ENCODE assay signal across 26 cellular contexts in genomic region chr12:5173511-5174011, GRCh38.
DNase-seq lines count a peak whose midpoint lies in the region; ATAC-seq, FAIRE-seq and TF ChIP-seq lines count a peak whose summit lies in the region.
"Had no signal": no experiment of that assay in that cellular context is flagged by ENCODE, and none has a peak within 500 bp of the region (broad histone marks: within the 10 kb centered on the region; RNA-seq: fewer than 3 reads in every experiment).

No MANE protein-coding gene starts in this region.

- TF ChIP-seq POLR2A in right lobe of liver (IDR thresholded peaks at IDR 0.05) (no peak), HepG2 (IDR thresholded peaks at IDR 0.05; ENCODE audit: insufficient read depth in 1 of 2, low read depth in 2 of 2, low read length in 2 of 2) (no peak)

- H3K27ac ChIP-seq in right lobe of liver = no peak overlapping the region
- no peak overlapping the region for H3K27ac ChIP-seq in HepG2 (ENCODE audit: extremely low read length, insufficient read depth, low read length)
- no peak overlapping the region for H3K27ac ChIP-seq in astrocyte (ENCODE audit: low read depth, low read length)
- H3K27ac ChIP-seq in coronary artery = peak overlapping the region in 1 of 2 donors; percentile 52
- H3K27ac ChIP-seq: C4-2B, left ventricle myocardium inferior, upper lobe of right lung had no signal

- H3K4me1 Mint-ChIP-seq in astrocyte (ENCODE audit: low read depth, unreplicated experiment) = peaks cover 18% of the 10 kb centered on the region
- H3K4me1 Mint-ChIP-seq: naive thymus-derived CD8-positive, alpha-beta T cell; stimulated activated effector memory CD8-positive, alpha-beta T cell treated with anti-CD3 and anti-CD28 coated beads, Interleukin-12 subunit alpha, Interleukin-12 subunit beta, amount 100 ng/mL, for 72 hours had no signal

- no peaks in the 10 kb centered on the region for H3K9me3 ChIP-seq in right lobe of liver
- no peaks in the 10 kb centered on the region for H3K9me3 ChIP-seq in HepG2 (ENCODE audit: low read length)
- no peaks in the 10 kb centered on the region for H3K9me3 ChIP-seq in astrocyte (ENCODE audit: insufficient read depth, low read depth, low read length)
- H3K9me3 ChIP-seq: left ventricle myocardium inferior, upper lobe of right lung had no signal

- WGBS in right lobe of liver (ENCODE audit: insufficient coverage, low coverage, low lambda C conversion rate, missing lambda C conversion rate) = 56% methylated on average over 6 of the region's 10 CpGs
- WGBS in HepG2 (ENCODE audit: low lambda C conversion rate) = 23% methylated on average over 9 of the region's 10 CpGs

- no peak for TF ChIP-seq RAD21 in HepG2 (CRISPR knock-in tag; IDR thresholded peaks at IDR 0.05)

- BruUV-seq in HepG2 (replicated peaks; lab: Mats Ljungman, UMichigan) = no TSS peak

- H3K27me3 ChIP-seq in right lobe of liver (no peaks in the 10 kb centered on the region), HepG2 (ENCODE audit: control insufficient read depth in 1 of 2, insufficient read depth in 2 of 2, low read length in 2 of 2) (peaks cover 0 to 2% of the 10 kb centered on the region in 2 experiments; a peak in 1 of 5 replicates), astrocyte (ENCODE audit: insufficient read depth, low read length) (no peaks in the 10 kb centered on the region)

- TF ChIP-seq EP300 in HepG2 (IDR thresholded peaks at IDR 0.05; ENCODE audit: low read depth in 2 of 2, low read length in 2 of 2) (no peak), HepG2 (CRISPR knock-in tag; IDR thresholded peaks at IDR 0.05; ENCODE audit: borderline replicate concordance) (no peak)

- no peaks in the 10 kb centered on the region for H3K9me3 Mint-ChIP-seq in astrocyte (ENCODE audit: unreplicated experiment)

- TF ChIP-seq CTCF in right lobe of liver (IDR thresholded peaks at IDR 0.05) (no peak), HepG2 (CRISPR knock-in tag; IDR thresholded peaks at IDR 0.05) (no peak), astrocyte (IDR thresholded peaks at IDR 0.05; ENCODE audit: insufficient read depth, low read depth, low read length) (no peak), coronary artery (IDR thresholded peaks at IDR 0.05) (no peak)

- no peaks in the 10 kb centered on the region for H3K36me3 ChIP-seq in right lobe of liver
- H3K36me3 ChIP-seq in HepG2 (replicated peaks in 1 of 2; ENCODE audit: control insufficient read depth in 1 of 2, insufficient read depth in 2 of 2, low read length in 2 of 2) = no peaks in the 10 kb centered on the region
- H3K36me3 ChIP-seq in astrocyte (ENCODE audit: insufficient read depth, low read length) = no peaks in the 10 kb centered on the region
- H3K36me3 ChIP-seq: left ventricle myocardium inferior, upper lobe of right lung had no signal

- ATAC-seq in right lobe of liver = peak; percentile 90 to 97 (median 92)
- no peak for ATAC-seq in HepG2
- no peak for ATAC-seq in GM21360 (IDR thresholded peaks at IDR 0.05; ENCODE audit: unreplicated experiment)
- no peak for ATAC-seq in HG03469 (IDR thresholded peaks at IDR 0.05; ENCODE audit: unreplicated experiment)
- ATAC-seq: activated T-cell treated with anti-CD3 and anti-CD28 coated beads, Interleukin-2, amount 50 U/mL, for 4 hours; esophagus mucosa; naive thymus-derived CD8-positive, alpha-beta T cell; stimulated activated effector memory CD8-positive, alpha-beta T cell treated with anti-CD3 and anti-CD28 coated beads, Interleukin-12 subunit alpha, Interleukin-12 subunit beta, amount 100 ng/mL, for 72 hours; upper lobe of right lung had no signal

- in situ Hi-C loops in HepG2 (cut with HindIII; ENCODE audit: extremely low pct_ligation_motif_present, low pct_unique_long_range_greater_than_20kb) = no loop called here

- no peak overlapping the region for H3K4me3 Mint-ChIP-seq in astrocyte (ENCODE audit: unreplicated experiment)
- H3K4me3 Mint-ChIP-seq: activated T-cell treated with anti-CD3 and anti-CD28 coated beads, Interleukin-2, amount 50 U/mL, for 4 hours; naive thymus-derived CD8-positive, alpha-beta T cell; stimulated activated effector memory CD8-positive, alpha-beta T cell treated with anti-CD3 and anti-CD28 coated beads, Interleukin-12 subunit alpha, Interleukin-12 subunit beta, amount 100 ng/mL, for 72 hours had no signal

- FAIRE-seq in HepG2 (lab: Jason Lieb, UNC) (no peak), astrocyte (lab: Jason Lieb, UNC) (no peak)

- H3K36me3 Mint-ChIP-seq in astrocyte (ENCODE audit: low read depth, unreplicated experiment) = no peaks in the 10 kb centered on the region
- H3K36me3 Mint-ChIP-seq: naive thymus-derived CD8-positive, alpha-beta T cell; stimulated activated effector memory CD8-positive, alpha-beta T cell treated with anti-CD3 and anti-CD28 coated beads, Interleukin-12 subunit alpha, Interleukin-12 subunit beta, amount 100 ng/mL, for 72 hours had no signal

- CTCF ChIA-PET in HepG2 (lab: Yijun Ruan, JAX; ENCODE audit: low intra/inter-chr PET ratio, low total read pairs) = no interaction called here

- POLR2A ChIA-PET in HepG2 (lab: Yijun Ruan, JAX) = no interaction called here

- H2AFZ ChIP-seq in HepG2 (ENCODE audit: low read length) (no peak overlapping the region), astrocyte (ENCODE audit: low read depth, low read length) (no peak overlapping the region)

- H3K79me2 ChIP-seq in HepG2 (ENCODE audit: insufficient read depth, low read length) (no peaks in the 10 kb centered on the region), astrocyte (ENCODE audit: insufficient read depth, low read length) (no peaks in the 10 kb centered on the region)

- no peak overlapping the region for H3K4me2 ChIP-seq in HepG2 (ENCODE audit: low read depth, low read length)
- H3K4me2 ChIP-seq in astrocyte (ENCODE audit: low read length) = peak overlapping the region; percentile 8

- DNase-seq in right lobe of liver (peak; percentile 59 to 76 (median 75)), HepG2 (ENCODE audit: low spot score) (no peak), LoVo (ENCODE audit: low spot score) (peak; percentile 50), astrocyte (ENCODE audit: low read depth) (no peak), germinal center (ENCODE audit: low spot score) (no peak), coronary artery (ENCODE audit: low spot score) (no peak)
- DNase-seq: ACHN; activated CD4-positive, alpha-beta T cell treated with anti-CD3 and anti-CD28 coated beads for 48 hours; activated naive CD4-positive, alpha-beta T cell treated with Interleukin-2 at 50 U/mL for 16 hours; activated T-cell treated with anti-CD3 and anti-CD28 coated beads, Interleukin-2, amount 50 U/mL, for 4 hours; effector memory CD4-positive, alpha-beta T cell; foreskin melanocyte; hippocampal formation; Kasumi-1; left ventricle myocardium inferior; naive thymus-derived CD8-positive, alpha-beta T cell; NCI-H187 treated with DMSO at 0.1 percent for 48 hours; NCI-H446 treated with DMSO at 0.1 percent for 48 hours; substantia nigra; T-helper 2 cell; upper lobe of right lung had no signal

- H3K4me1 ChIP-seq in right lobe of liver = peaks cover 0 to 7% (median 0%) of the 10 kb centered on the region in 4 donors
- no peaks in the 10 kb centered on the region for H3K4me1 ChIP-seq in HepG2 (ENCODE audit: insufficient read depth, low read length)
- H3K4me1 ChIP-seq in astrocyte (ENCODE audit: insufficient read depth, low read length) = peaks cover 5% of the 10 kb centered on the region
- H3K4me1 ChIP-seq: upper lobe of right lung had no signal

- peaks cover 11% of the 10 kb centered on the region for H3K27me3 Mint-ChIP-seq in astrocyte (ENCODE audit: low read depth, unreplicated experiment)

- H3K9ac ChIP-seq in HepG2 (ENCODE audit: insufficient read depth, low read depth, low read length) (no peak overlapping the region), astrocyte (ENCODE audit: low read length) (no peak overlapping the region)

- no peak overlapping the region for H3K27ac Mint-ChIP-seq in astrocyte (ENCODE audit: unreplicated experiment)
- H3K27ac Mint-ChIP-seq: naive thymus-derived CD8-positive, alpha-beta T cell; stimulated activated effector memory CD8-positive, alpha-beta T cell treated with anti-CD3 and anti-CD28 coated beads, Interleukin-12 subunit alpha, Interleukin-12 subunit beta, amount 100 ng/mL, for 72 hours had no signal

- intact Hi-C loops in right lobe of liver (cut with DNase I) = no loop called here
- intact Hi-C loops in HepG2 (cut with micrococcal nuclease; ENCODE audit: unreplicated experiment) = no loop called here

- H4K20me1 ChIP-seq in HepG2 (ENCODE audit: insufficient read depth, low read length) (no peaks in the 10 kb centered on the region), astrocyte (ENCODE audit: insufficient read depth, low read length) (no peaks in the 10 kb centered on the region)

- H3K4me3 ChIP-seq in right lobe of liver (no peak overlapping the region), HepG2 (replicated peaks in 1 of 3; ENCODE audit: insufficient read depth in 1 of 3, low read depth in 2 of 3, low read length in 3 of 3) (no peak overlapping the region), astrocyte (ENCODE audit: insufficient read depth, low read depth, low read length) (no peak overlapping the region), coronary artery (no peak overlapping the region)
- H3K4me3 ChIP-seq: left ventricle myocardium inferior, upper lobe of right lung had no signal

TF ChIP-seq in HepG2, 621 proteins besides CTCF, POLR2A, EP300 and RAD21 (continues in another document):
- TF ChIP-seq AFF4 (CRISPR knock-in tag; IDR thresholded peaks at IDR 0.05) = no peak

Comparison
In these comparisons a context has a peak if more than half of its experiments do, and no peak if none do; other contexts are left out.
1. ATAC-seq: peak in right lobe of liver (4 of 4); none in HepG2 (single experiment), GM21360 (single experiment) and HG03469 (single experiment).
2. DNase-seq: peak in right lobe of liver (3 of 3) and LoVo (single experiment); none in HepG2 (single experiment), astrocyte (single experiment), germinal center (single experiment) and coronary artery (single experiment).